Comparison of ENCODE assay signal across 12 cellular contexts in genomic region chr4:120765271-120765985, GRCh38.
DNase-seq lines count a peak whose midpoint lies in the region; ATAC-seq and TF ChIP-seq lines count a peak whose summit lies in the region.
"Had no signal": no experiment of that assay in that cellular context is flagged by ENCODE, and none has a peak within 500 bp of the region (broad histone marks: within the 10 kb centered on the region; RNA-seq: fewer than 3 reads in every experiment).

No MANE protein-coding gene starts in this region.

- in situ Hi-C loops in GM13977 (cut with MboI; ENCODE audit: low pct_unique_long_range_greater_than_20kb, low sequenced_read_pairs, unreplicated experiment): no loop called here

- H3K27me3 ChIP-seq in OCI-LY1 (ENCODE audit: insufficient read depth, low read length) (no peaks in the 10 kb centered on the region), spleen (replicated peaks in 1 of 7) (no peaks in the 10 kb centered on the region)
- H3K27me3 ChIP-seq: esophagus squamous epithelium had no signal

- peak; percentile 62 for ATAC-seq in HG02678 (IDR thresholded peaks at IDR 0.05; ENCODE audit: unreplicated experiment)

- DNase-seq in NOMO-1 treated with DMSO at 0.1 percent for 48 hours (lab: John Stamatoyannopoulos, UW; ENCODE audit: unreplicated experiment) (peak; percentile 16), NOMO-1 treated with dmso at 0.1 percent for 144 hours (lab: John Stamatoyannopoulos, UW; ENCODE audit: unreplicated experiment) (no peak), type B pancreatic cell (ENCODE audit: extremely low spot score, unreplicated experiment) (no peak), GM13977 (ENCODE audit: low spot score) (no peak), spleen (no peak), cerebellar cortex (ENCODE audit: low spot score) (no peak)
- DNase-seq: 8988T; activated naive CD8-positive, alpha-beta T cell treated with anti-CD3 and anti-CD28 coated beads for 36 hours; esophagus squamous epithelium; midbrain had no signal

- no peak overlapping the region for H3K4me3 Mint-ChIP-seq in type B pancreatic cell
- H3K4me3 Mint-ChIP-seq: activated naive CD8-positive, alpha-beta T cell treated with anti-CD3 and anti-CD28 coated beads for 36 hours had no signal

- peak overlapping the region; percentile 24 for H3K27ac Mint-ChIP-seq in type B pancreatic cell
- H3K27ac Mint-ChIP-seq: activated naive CD8-positive, alpha-beta T cell treated with anti-CD3 and anti-CD28 coated beads for 36 hours had no signal

- H3K4me1 Mint-ChIP-seq in type B pancreatic cell (ENCODE audit: unreplicated experiment): peaks cover 15% of the 10 kb centered on the region
- H3K4me1 Mint-ChIP-seq: activated naive CD8-positive, alpha-beta T cell treated with anti-CD3 and anti-CD28 coated beads for 36 hours had no signal

- H3K79me2 ChIP-seq in OCI-LY1 (ENCODE audit: insufficient read depth, low read length): no peaks in the 10 kb centered on the region

- H3K36me3 Mint-ChIP-seq in type B pancreatic cell: peaks cover 10% of the 10 kb centered on the region
- H3K36me3 Mint-ChIP-seq: activated naive CD8-positive, alpha-beta T cell treated with anti-CD3 and anti-CD28 coated beads for 36 hours had no signal

- H3K36me3 ChIP-seq in OCI-LY1 (ENCODE audit: insufficient read depth, low read length): no peaks in the 10 kb centered on the region; the same call in 1 of the 2 replicates
- peaks cover 0 to 7% (median 0%) of the 10 kb centered on the region in 6 donors for H3K36me3 ChIP-seq in spleen
- H3K36me3 ChIP-seq: esophagus squamous epithelium had no signal

- H3K4me2 ChIP-seq in OCI-LY1 (ENCODE audit: low read length): peak overlapping the region; percentile 38; the same call in 1 of the 2 replicates

- intact Hi-C loops in spleen (cut with DNase I; ENCODE audit: low total_unique reads): no loop called here

- peak overlapping the region; percentile 28; the same call in 1 of the 2 replicates for H3K9ac ChIP-seq in OCI-LY1 (ENCODE audit: low read length)

- H4K20me1 ChIP-seq in OCI-LY1 (ENCODE audit: insufficient read depth, low read length): no peaks in the 10 kb centered on the region

- H3K9me3 Mint-ChIP-seq in type B pancreatic cell: peaks cover 12% of the 10 kb centered on the region
- H3K9me3 Mint-ChIP-seq: activated naive CD8-positive, alpha-beta T cell treated with anti-CD3 and anti-CD28 coated beads for 36 hours had no signal

- H3K9me2 ChIP-seq in OCI-LY1 (ENCODE audit: low read depth, low read length): no peaks in the 10 kb centered on the region

- peak overlapping the region; percentile 80 for H3K27ac ChIP-seq in OCI-LY1 (ENCODE audit: low read depth, low read length, poor library complexity, severe bottlenecking)
- peak overlapping the region in 1 of 8 donors; percentile 7 for H3K27ac ChIP-seq in spleen
- H3K27ac ChIP-seq: esophagus squamous epithelium had no signal

- H3K27me3 Mint-ChIP-seq in type B pancreatic cell: no peaks in the 10 kb centered on the region
- H3K27me3 Mint-ChIP-seq: activated naive CD8-positive, alpha-beta T cell treated with anti-CD3 and anti-CD28 coated beads for 36 hours had no signal

- peaks cover 22% of the 10 kb centered on the region for H3K4me1 ChIP-seq in OCI-LY1 (ENCODE audit: insufficient read depth, low read length, severe bottlenecking)
- H3K4me1 ChIP-seq in spleen: no peaks in the 10 kb centered on the region
- H3K4me1 ChIP-seq: esophagus squamous epithelium had no signal

- TF ChIP-seq CTCF in OCI-LY1 (IDR thresholded peaks at IDR 0.05; ENCODE audit: low read length) (no peak), type B pancreatic cell (conservative IDR thresholded peaks at IDR 0.05) (no peak), GM13977 (IDR thresholded peaks at IDR 0.05; ENCODE audit: extremely low read depth, insufficient read depth, missing control alignments) (no peak), spleen (IDR thresholded peaks at IDR 0.05 in 8 of 11, conservative IDR thresholded peaks at IDR 0.05 in 3 of 11) (no peak)

- no peak for TF ChIP-seq POLR2A in spleen (IDR thresholded peaks at IDR 0.05)

- peaks cover 3% of the 10 kb centered on the region; the same call in 1 of the 2 replicates for H3F3A ChIP-seq in OCI-LY1 (ENCODE audit: insufficient read depth, low read length)

- WGBS in spleen, 5 donors: 83 to 89% (median 87%) methylated on average over 4 of the region's 4 CpGs

- H3K4me3 ChIP-seq in OCI-LY1 (ENCODE audit: low read depth, low read length, poor library complexity, severe bottlenecking) (no peak overlapping the region), spleen (no peak overlapping the region)
- H3K4me3 ChIP-seq: esophagus squamous epithelium had no signal

- H2AFZ ChIP-seq in OCI-LY1 (ENCODE audit: low read length): no peak overlapping the region

- 0 out of 2 replicates have a peak, but pooled peaks cover 5% of the 10 kb centered on the region for H3K9me3 ChIP-seq in OCI-LY1 (ENCODE audit: low read length)
- peaks cover 0 to under 1% (median 0%) of the 10 kb centered on the region in 8 donors for H3K9me3 ChIP-seq in spleen
- H3K9me3 ChIP-seq: esophagus squamous epithelium had no signal
